ENCODE assay signal across 12 cellular contexts in the genomic region with DNA sequence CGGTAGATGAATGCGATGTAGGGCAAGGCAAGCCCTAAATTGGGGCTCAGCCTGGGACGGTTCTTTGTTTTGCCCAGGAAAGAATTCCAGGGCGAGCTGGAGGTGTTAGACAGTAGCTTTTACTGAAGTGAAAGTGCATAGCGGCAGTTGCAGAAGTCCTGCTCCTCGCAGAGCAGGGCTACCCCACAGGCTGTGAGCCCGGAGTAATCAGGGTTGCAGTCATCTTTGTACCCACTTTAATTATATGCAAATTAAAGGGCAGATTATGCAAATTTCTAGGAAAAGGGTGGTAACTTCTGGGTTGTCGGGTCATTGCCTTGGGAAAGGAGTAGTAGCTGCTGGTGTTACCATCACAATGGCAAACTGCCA. TPM values are rescaled to one million over a fixed set of nuclear protein-coding genes. Genes with fewer than 3 reads are reported as not detected.
DNase-seq lines count a peak whose midpoint lies in the region; ATAC-seq and TF ChIP-seq lines count a peak whose summit lies in the region.
"Had no signal": no experiment of that assay in that cellular context is flagged by ENCODE, and none has a peak within 500 bp of the region (broad histone marks: within the 10 kb centered on the region; RNA-seq: fewer than 3 reads in every experiment).

No MANE protein-coding gene starts in this region.

- H3K9ac ChIP-seq in Loucy (ENCODE audit: low read depth, low read length, poor library complexity, severe bottlenecking), result peak overlapping the region; percentile 83

- H3K27me3 ChIP-seq in Loucy (ENCODE audit: insufficient read depth, low read length, poor library complexity, severe bottlenecking), result no peaks in the 10 kb centered on the region

- ATAC-seq in activated CD8-positive, alpha-beta memory T cell treated with anti-CD3 and anti-CD28 coated beads, Interleukin-2, amount 10 ng/mL, durations not matched to agents 7 days and 5 days, result no peak
- peak; percentile 57 to 62 for ATAC-seq in stimulated activated naive B cell treated with anti-CD40 and anti-IgM and Interleukin-4, amounts not matched to agents 10 μg/mL and 1 μg/mL and 100 μg/mL, for 72 hours (replicated peaks)
- ATAC-seq in GM21825 (IDR thresholded peaks at IDR 0.05; ENCODE audit: unreplicated experiment) (no peak), HG03354 (IDR thresholded peaks at IDR 0.05; ENCODE audit: poor library complexity, severe bottlenecking, unreplicated experiment) (no peak)

- no peak overlapping the region for H2AFZ ChIP-seq in Loucy (ENCODE audit: low read length)

- CTCF ChIA-PET in activated CD8-positive, alpha-beta memory T cell treated with anti-CD3 and anti-CD28 coated beads, Interleukin-2, amount 10 ng/mL, durations not matched to agents 7 days and 5 days (lab: Charles Lee), result interaction anchor here (1.0 to 5.5 kb wide), 9 partner anchors 9 to 410 kb away, joined by 3 to 46 read pairs (median 5); partner anchors contain the start of genes GPR108, GTF2F1 and VAV1

- no peaks in the 10 kb centered on the region for H3K9me3 ChIP-seq in Loucy (ENCODE audit: insufficient read depth, low read depth, low read length)

- DNase-seq in activated CD8-positive, alpha-beta memory T cell treated with anti-CD3 and anti-CD28 coated beads, Interleukin-2, amount 10 ng/mL, durations not matched to agents 7 days and 5 days, result no peak
- no peak for DNase-seq in activated CD8-positive, alpha-beta memory T cell treated with anti-CD3 and anti-CD28 coated beads, Interleukin-2, amount 50 U/mL, for 48 hours
- DNase-seq in activated naive CD8-positive, alpha-beta T cell treated with anti-CD3 and anti-CD28 coated beads for 36 hours, result no peak
- peak; percentile 39 for DNase-seq in stimulated activated naive B cell treated with anti-CD40 and anti-IgM and Interleukin-4, amounts not matched to agents 10 μg/mL and 1 μg/mL and 100 μg/mL, for 72 hours
- DNase-seq in KBM-7, result no peak
- DNase-seq: SW 1271 had no signal

- H3K9me2 ChIP-seq in Loucy (replicated peaks; ENCODE audit: low read depth, low read length), result no peaks in the 10 kb centered on the region

- peak overlapping the region; percentile 90 for H3K27ac Mint-ChIP-seq in activated CD8-positive, alpha-beta memory T cell treated with anti-CD3 and anti-CD28 coated beads, Interleukin-2, amount 10 ng/mL, durations not matched to agents 7 days and 5 days
- peak overlapping the region; percentile 100 for H3K27ac Mint-ChIP-seq in activated naive CD8-positive, alpha-beta T cell treated with anti-CD3 and anti-CD28 coated beads for 36 hours
- H3K27ac Mint-ChIP-seq in stimulated activated naive B cell treated with anti-CD40 and anti-IgM and Interleukin-4, amounts not matched to agents 10 μg/mL and 1 μg/mL and 100 μg/mL, for 72 hours, result peak overlapping the region; percentile 99
- H3K27ac Mint-ChIP-seq: endodermal cell had no signal

- H4K20me1 ChIP-seq in Loucy (ENCODE audit: insufficient read depth, low read length, poor library complexity, severe bottlenecking), result peaks cover 16% of the 10 kb centered on the region

- peaks cover 82% of the 10 kb centered on the region for H3K79me2 ChIP-seq in Loucy (ENCODE audit: insufficient read depth, low read length)

- in situ Hi-C loops in KBM-7 (cut with MboI; ENCODE audit: low pct_unique_long_range_greater_than_20kb, low sequenced_read_pairs), result no loop called here

- peak overlapping the region; percentile 78 for H3K4me3 Mint-ChIP-seq in activated CD8-positive, alpha-beta memory T cell treated with anti-CD3 and anti-CD28 coated beads, Interleukin-2, amount 10 ng/mL, durations not matched to agents 7 days and 5 days
- H3K4me3 Mint-ChIP-seq in activated naive CD8-positive, alpha-beta T cell treated with anti-CD3 and anti-CD28 coated beads for 36 hours, result peak overlapping the region; percentile 88
- peak overlapping the region; percentile 89 to 97 for H3K4me3 Mint-ChIP-seq in stimulated activated naive B cell treated with anti-CD40 and anti-IgM and Interleukin-4, amounts not matched to agents 10 μg/mL and 1 μg/mL and 100 μg/mL, for 72 hours
- H3K4me3 Mint-ChIP-seq: endodermal cell, neural crest cell had no signal

- peaks cover 30% of the 10 kb centered on the region for H3K36me3 Mint-ChIP-seq in activated CD8-positive, alpha-beta memory T cell treated with anti-CD3 and anti-CD28 coated beads, Interleukin-2, amount 10 ng/mL, durations not matched to agents 7 days and 5 days
- H3K36me3 Mint-ChIP-seq in activated naive CD8-positive, alpha-beta T cell treated with anti-CD3 and anti-CD28 coated beads for 36 hours, result peaks cover 43% of the 10 kb centered on the region
- H3K36me3 Mint-ChIP-seq in stimulated activated naive B cell treated with anti-CD40 and anti-IgM and Interleukin-4, amounts not matched to agents 10 μg/mL and 1 μg/mL and 100 μg/mL, for 72 hours, result peaks cover 6 to 35% of the 10 kb centered on the region in 2 donors

- H3K4me3 ChIP-seq in Loucy (ENCODE audit: low read length, poor library complexity, severe bottlenecking), result peak overlapping the region; percentile 73

- no peaks in the 10 kb centered on the region for H3K9me3 Mint-ChIP-seq in activated CD8-positive, alpha-beta memory T cell treated with anti-CD3 and anti-CD28 coated beads, Interleukin-2, amount 10 ng/mL, durations not matched to agents 7 days and 5 days (ENCODE audit: low read depth)
- H3K9me3 Mint-ChIP-seq in activated naive CD8-positive, alpha-beta T cell treated with anti-CD3 and anti-CD28 coated beads for 36 hours, result no peaks in the 10 kb centered on the region
- H3K9me3 Mint-ChIP-seq in stimulated activated naive B cell treated with anti-CD40 and anti-IgM and Interleukin-4, amounts not matched to agents 10 μg/mL and 1 μg/mL and 100 μg/mL, for 72 hours, result peaks cover 0 to 2% of the 10 kb centered on the region in 2 donors

- no peak for TF ChIP-seq CTCF in Loucy (conservative IDR thresholded peaks at IDR 0.05; ENCODE audit: low read length)

- peak overlapping the region; percentile 91 for H3K4me2 ChIP-seq in Loucy (ENCODE audit: low read depth, low read length, poor library complexity, severe bottlenecking)

- H3K27me3 Mint-ChIP-seq in activated CD8-positive, alpha-beta memory T cell treated with anti-CD3 and anti-CD28 coated beads, Interleukin-2, amount 10 ng/mL, durations not matched to agents 7 days and 5 days, result no peaks in the 10 kb centered on the region
- H3K27me3 Mint-ChIP-seq in activated naive CD8-positive, alpha-beta T cell treated with anti-CD3 and anti-CD28 coated beads for 36 hours, result no peaks in the 10 kb centered on the region
- H3K27me3 Mint-ChIP-seq in stimulated activated naive B cell treated with anti-CD40 and anti-IgM and Interleukin-4, amounts not matched to agents 10 μg/mL and 1 μg/mL and 100 μg/mL, for 72 hours, result no peaks in the 10 kb centered on the region

- peaks cover 17% of the 10 kb centered on the region; the same call in 1 of the 2 replicates for H3F3A ChIP-seq in Loucy (ENCODE audit: low read depth)

- H3K4me1 ChIP-seq in Loucy (ENCODE audit: insufficient read depth, low read length, poor library complexity, severe bottlenecking), result peaks cover 30% of the 10 kb centered on the region

- peaks cover 49% of the 10 kb centered on the region for H3K4me1 Mint-ChIP-seq in activated CD8-positive, alpha-beta memory T cell treated with anti-CD3 and anti-CD28 coated beads, Interleukin-2, amount 10 ng/mL, durations not matched to agents 7 days and 5 days
- H3K4me1 Mint-ChIP-seq in activated naive CD8-positive, alpha-beta T cell treated with anti-CD3 and anti-CD28 coated beads for 36 hours, result peaks cover 60% of the 10 kb centered on the region
- H3K4me1 Mint-ChIP-seq in stimulated activated naive B cell treated with anti-CD40 and anti-IgM and Interleukin-4, amounts not matched to agents 10 μg/mL and 1 μg/mL and 100 μg/mL, for 72 hours, result peaks cover 51 to 78% of the 10 kb centered on the region in 2 donors

- H3K36me3 ChIP-seq in Loucy (ENCODE audit: insufficient read depth, low read length), result peaks cover 9% of the 10 kb centered on the region; the same call in 1 of the 2 replicates

RNA-seq across cellular contexts. Expression of gene VAV1, which starts 30.5 kb away (rescaled TPM):
- 100 to 1,000 TPM in 1 of 2 experiments, 10 to 100 TPM in 1; 98.5 to 114 TPM for total RNA-seq in activated CD8-positive, alpha-beta memory T cell treated with anti-CD3 and anti-CD28 coated beads, Interleukin-2, amount 10 ng/mL, durations not matched to agents 7 days and 5 days
- 10 to 100 TPM; 65.2 to 65.7 TPM for total RNA-seq in activated naive CD8-positive, alpha-beta T cell treated with anti-CD3 and anti-CD28 coated beads for 36 hours
- total RNA-seq: endodermal cell, neural crest cell had no signal

RNA-seq across cellular contexts. Expression of gene SH2D3A, which starts 35.8 kb away (rescaled TPM):
- total RNA-seq in activated CD8-positive, alpha-beta memory T cell treated with anti-CD3 and anti-CD28 coated beads, Interleukin-2, amount 10 ng/mL, durations not matched to agents 7 days and 5 days, result 10 to 100 TPM; 13.8 to 22.3 TPM
- 10 to 100 TPM; 25.7 to 26.1 TPM for total RNA-seq in activated naive CD8-positive, alpha-beta T cell treated with anti-CD3 and anti-CD28 coated beads for 36 hours
- total RNA-seq: H4, neural crest cell had no signal

Comparison
In these comparisons a context has a peak if more than half of its experiments do, and no peak if none do; other contexts are left out.
1. ATAC-seq: peak in stimulated activated naive B cell treated with anti-CD40 and anti-IgM and Interleukin-4, amounts not matched to agents 10 μg/mL and 1 μg/mL and 100 μg/mL, for 72 hours (2 of 2); none in activated CD8-positive, alpha-beta memory T cell treated with anti-CD3 and anti-CD28 coated beads, Interleukin-2, amount 10 ng/mL, durations not matched to agents 7 days and 5 days (single experiment), GM21825 (single experiment) and HG03354 (single experiment).
2. Peak in every context shown above with its lines, with median percentiles within 50 percentile points of each other: H3K27ac Mint-ChIP-seq and H3K4me3 Mint-ChIP-seq.